25 cellular contexts compared by ENCODE assay signal in the genomic region with DNA sequence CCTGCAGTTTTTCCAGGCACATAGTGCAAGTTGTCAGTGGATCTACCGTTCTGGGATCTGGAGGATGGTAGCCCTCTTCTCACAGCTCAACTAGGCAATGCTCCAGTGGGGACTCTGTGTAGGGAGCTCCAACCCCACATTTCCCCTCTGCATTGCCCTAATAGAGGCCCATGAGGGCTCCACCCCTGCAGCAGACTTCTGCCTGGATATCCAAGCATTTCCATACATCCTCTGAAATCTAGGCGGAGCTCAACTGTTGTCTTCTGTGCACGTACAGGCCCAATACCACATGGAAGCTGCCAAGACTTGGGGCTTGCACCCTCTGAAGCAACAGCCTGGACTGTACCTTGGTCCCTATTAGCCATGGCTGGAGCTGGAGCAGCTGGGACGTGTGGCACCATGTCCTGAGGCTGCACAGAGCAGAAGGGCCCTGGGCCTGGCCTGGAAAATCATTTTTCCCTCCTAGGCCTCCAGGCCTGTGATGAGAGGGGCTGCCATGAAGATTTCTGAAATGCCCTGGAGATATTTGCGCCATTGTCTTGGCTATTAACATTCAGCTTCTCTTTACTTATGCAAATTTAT. TPM values are rescaled to one million over a fixed set of nuclear protein-coding genes. Genes with fewer than 3 reads are reported as not detected.
"Had no signal": no experiment of that assay in that cellular context is flagged by ENCODE, and none has a peak within 500 bp of the region (broad histone marks: within the 10 kb centered on the region; RNA-seq: fewer than 3 reads in every experiment).

No MANE protein-coding gene starts in this region.

- DNase-seq: dorsolateral prefrontal cortex; effector CD4-positive, alpha-beta T cell; foreskin fibroblast; gastrocnemius medialis; head of caudate nucleus; left ventricle myocardium superior; lower lobe of right lung; naive thymus-derived CD8-positive, alpha-beta T cell; nephron progenitor cell; nucleus accumbens; spleen; stimulated activated CD4-positive, alpha-beta T cell treated with anti-CD3 and anti-CD28 coated beads, Interleukin-15, amount 100 ng/mL, for 24 hours; stimulated activated CD4-positive, alpha-beta T cell treated with anti-CD3 and anti-CD28 coated beads, Interleukin-2, amount 100 ng/mL, for 48 hours; stimulated activated naive B cell treated with anti-CD40 and anti-IgM and Interleukin-4, amounts not matched to agents 10 μg/mL and 1 μg/mL and 100 μg/mL, for 72 hours; upper lobe of left lung; uterus had no signal

- H3K36me3 ChIP-seq: gastrocnemius medialis, lower lobe of right lung, prostate gland, right atrium auricular region, spleen, thoracic aorta, upper lobe of left lung, uterus had no signal

- FAIRE-seq: keratinocyte had no signal

- ATAC-seq: esophagus mucosa; gastrocnemius medialis; left ventricle myocardium superior; lower lobe of right lung; naive thymus-derived CD8-positive, alpha-beta T cell; stimulated activated naive B cell treated with anti-CD40 and anti-IgM and Interleukin-4, amounts not matched to agents 10 μg/mL and 1 μg/mL and 100 μg/mL, for 72 hours had no signal

- H3K9me3 ChIP-seq: prostate gland had no signal

- H3K27me3 ChIP-seq: dorsolateral prefrontal cortex, gastrocnemius medialis, right atrium auricular region, spleen, tibial nerve, upper lobe of left lung, uterus had no signal

- H3K27ac ChIP-seq: dorsolateral prefrontal cortex, epithelial cell of prostate, gastrocnemius medialis, lower lobe of right lung, prostate gland, right atrium auricular region, skin epidermis, spleen, thoracic aorta, tibial nerve, upper lobe of left lung, uterus had no signal

- H3K4me3 ChIP-seq: dorsolateral prefrontal cortex, gastrocnemius medialis, lower lobe of right lung, prostate gland, right atrium auricular region, skin epidermis, spleen, thoracic aorta, tibial nerve, upper lobe of left lung, uterus had no signal

- H3K4me1 ChIP-seq: gastrocnemius medialis, prostate gland, uterus had no signal

RNA-seq across cellular contexts. Expression of gene MILR1, which starts 10.9 kb away (rescaled TPM):
- total RNA-seq: naive thymus-derived CD8-positive, alpha-beta T cell; osteocyte had no signal
- polyA plus RNA-seq: keratinocyte; naive thymus-derived CD8-positive, alpha-beta T cell had no signal

RNA-seq across cellular contexts. Expression of gene PECAM1, which starts 47.4 kb away (rescaled TPM):
- total RNA-seq: osteocyte had no signal
